Comparison of ENCODE assay signal across 8 cellular contexts in genomic region chr7:45203947-45204445, GRCh38. TPM values are rescaled to one million over a fixed set of nuclear protein-coding genes. Genes with fewer than 3 reads are reported as not detected.
DNase-seq lines count a peak whose midpoint lies in the region; ATAC-seq and TF ChIP-seq lines count a peak whose summit lies in the region.

No MANE protein-coding gene starts in this region.

- no peak for TF ChIP-seq CTCF in upper lobe of left lung (IDR thresholded peaks at IDR 0.05)

- DNase-seq in fibroblast of gingiva (ENCODE audit: low read depth) = peak; percentile 57
- no peak for DNase-seq in upper lobe of left lung
- DNase-seq in erythroblast (lab: John Stamatoyannopoulos, UW) = no peak
- DNase-seq in DMS53 (lab: John Stamatoyannopoulos, UW) = no peak
- DNase-seq in NCI-H82 treated with DMSO at 0.1 percent for 48 hours (lab: John Stamatoyannopoulos, UW; ENCODE audit: unreplicated experiment) = no peak

- no peak for TF ChIP-seq RAD21 in Ishikawa (IDR thresholded peaks at IDR 0.05; ENCODE audit: low read depth)

- no peaks in the 10 kb centered on the region for H4K20me1 ChIP-seq in BLaER1

- H3K4me3 ChIP-seq in BLaER1 = no peak overlapping the region
- H3K4me3 ChIP-seq in upper lobe of left lung = peak overlapping the region in 1 of 4 donors; percentile 34

- ATAC-seq in GM19455 (IDR thresholded peaks at IDR 0.05; ENCODE audit: unreplicated experiment) (peak; percentile 80), upper lobe of left lung (ENCODE audit: low FRiP score in 2 of 2) (peak in 1 of 2 donors; percentile 81)

- H3K36me3 ChIP-seq in BLaER1 (no peaks in the 10 kb centered on the region), upper lobe of left lung (no peaks in the 10 kb centered on the region)

- no peak overlapping the region for H3K9ac ChIP-seq in BLaER1

- H3K9me3 ChIP-seq in BLaER1 (no peaks in the 10 kb centered on the region), upper lobe of left lung (no peaks in the 10 kb centered on the region)

- peak overlapping the region; percentile 29 for H3K4me2 ChIP-seq in BLaER1

- TF ChIP-seq EP300 in Ishikawa (IDR thresholded peaks at IDR 0.05; ENCODE audit: borderline replicate concordance) (no peak), upper lobe of left lung (IDR thresholded peaks at IDR 0.05) (no peak)

- H3K27me3 ChIP-seq in BLaER1 = no peaks in the 10 kb centered on the region
- H3K27me3 ChIP-seq in upper lobe of left lung = no peaks in the 10 kb centered on the region

- peaks cover 44% of the 10 kb centered on the region for H3K4me1 ChIP-seq in BLaER1
- H3K4me1 ChIP-seq in upper lobe of left lung = peaks cover 12 to 26% (median 13%) of the 10 kb centered on the region in 4 donors

- no peak for TF ChIP-seq POLR2A in upper lobe of left lung (IDR thresholded peaks at IDR 0.05)
- TF ChIP-seq POLR2A in erythroblast (IDR thresholded peaks at IDR 0.05; ENCODE audit: low read length) = no peak

- 41 to 48% methylated on average over 2 of the region's 2 CpGs for WGBS in upper lobe of left lung, 2 donors

- no peak overlapping the region for H3K27ac ChIP-seq in BLaER1
- H3K27ac ChIP-seq in upper lobe of left lung = peak overlapping the region; percentile 47 to 81 (median 68)

TF ChIP-seq in Ishikawa, 13 proteins besides CTCF, POLR2A, EP300 and RAD21:
- TF ChIP-seq, protein P1, sequence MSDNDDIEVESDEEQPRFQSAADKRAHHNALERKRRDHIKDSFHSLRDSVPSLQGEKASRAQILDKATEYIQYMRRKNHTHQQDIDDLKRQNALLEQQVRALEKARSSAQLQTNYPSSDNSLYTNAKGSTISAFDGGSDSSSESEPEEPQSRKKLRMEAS (IDR thresholded peaks at IDR 0.05) = no peak
- TF ChIP-seq CEBPB (IDR thresholded peaks at IDR 0.05) = peak; percentile 57; the same call in 1 of the 2 replicates
TF ChIP-seq in Ishikawa: peak in this region for 1.

RNA-seq across cellular contexts. Expression of gene RAMP3, which starts 46.4 kb away (rescaled TPM):
- total RNA-seq in upper lobe of left lung = 100 to 1,000 TPM in 3 of 6 donors, 10 to 100 TPM in 3; 33.5 to 306 (median 88.1) TPM
